In the genomic region with DNA sequence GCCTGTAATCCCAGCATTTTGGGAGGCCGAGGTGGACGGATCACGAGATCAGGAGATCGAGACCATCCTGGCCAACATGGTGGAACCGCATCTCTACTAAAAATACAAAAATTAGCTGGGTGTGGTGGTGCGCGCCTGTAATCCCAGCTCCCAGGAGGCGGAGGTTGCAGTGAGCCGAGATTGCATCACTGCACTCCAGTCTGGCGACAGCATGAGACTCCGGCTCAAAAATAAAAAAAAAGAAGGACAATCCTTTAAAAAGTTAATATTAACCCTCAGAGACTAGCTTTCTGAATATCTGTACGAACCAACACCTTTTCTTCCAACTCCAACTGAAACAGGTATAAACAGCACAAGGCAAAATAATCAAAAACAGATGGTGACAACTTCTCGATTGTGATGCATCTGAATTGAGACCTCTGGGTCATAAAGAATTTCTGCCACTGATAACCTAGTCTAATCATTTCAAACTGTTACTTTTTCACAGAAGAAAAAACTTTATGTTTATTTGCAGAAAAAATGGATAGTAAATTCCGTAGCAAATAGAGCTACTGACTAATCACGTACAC, we compare ENCODE assay signal across 15 cellular contexts. TPM values are rescaled to one million over a fixed set of nuclear protein-coding genes. Genes with fewer than 3 reads are reported as not detected.
A peak's percentile ranks its signal among the peaks of the same experiment; 100 is the strongest.
DNase-seq lines count a peak whose midpoint lies in the region; ATAC-seq and TF ChIP-seq lines count a peak whose summit lies in the region.
"Had no signal": no experiment of that assay in that cellular context is flagged by ENCODE, and none has a peak within 500 bp of the region (broad histone marks: within the 10 kb centered on the region; RNA-seq: fewer than 3 reads in every experiment).

No MANE protein-coding gene starts in this region.

- no peak for TF ChIP-seq POLR2A in sigmoid colon (IDR thresholded peaks at IDR 0.05)

- H3K9me3 Mint-ChIP-seq in Caco-2 (ENCODE audit: unreplicated experiment), result no peaks in the 10 kb centered on the region
- no peaks in the 10 kb centered on the region for H3K9me3 Mint-ChIP-seq in WTC11

- no peak for TF ChIP-seq EP300 in sigmoid colon (IDR thresholded peaks at IDR 0.05)

- H3K27ac Mint-ChIP-seq in Caco-2 (ENCODE audit: unreplicated experiment), result peak overlapping the region; percentile 64
- no peak overlapping the region; the same call in 1 of the 2 replicates for H3K27ac Mint-ChIP-seq in WTC11

- WGBS in sigmoid colon, 2 donors, result 85 to 87% methylated on average over 14 to 15 of the region's 15 CpGs

- no peaks in the 10 kb centered on the region for H3K27me3 ChIP-seq in Caco-2 (replicated peaks; ENCODE audit: control insufficient read depth, insufficient read depth, low read length)
- no peaks in the 10 kb centered on the region for H3K27me3 ChIP-seq in left ventricle myocardium inferior (ENCODE audit: low read depth)
- H3K27me3 ChIP-seq in sigmoid colon, result no peaks in the 10 kb centered on the region
- H3K27me3 ChIP-seq: neutrophil had no signal

- CTCF ChIA-PET in Caco-2 (lab: Charles Lee) (no interaction called here), WTC11 (lab: Charles Lee) (interaction anchor here (2.0 kb wide), 1 partner anchor 77 kb away, joined by 4 read pairs; no protein-coding TSS in a partner anchor)

- no peak overlapping the region for H3K4me3 ChIP-seq in Caco-2 (ENCODE audit: low read depth, low read length)
- H3K4me3 ChIP-seq in left ventricle myocardium inferior, result no peak overlapping the region
- H3K4me3 ChIP-seq in sigmoid colon, result no peak overlapping the region

- H3K4me3 Mint-ChIP-seq in Caco-2 (ENCODE audit: unreplicated experiment), result no peak overlapping the region
- H3K4me3 Mint-ChIP-seq in WTC11, result no peak overlapping the region

- DNase-seq in Caco-2, result no peak
- DNase-seq in WTC11 (ENCODE audit: low spot score), result no peak
- peak; percentile 25 for DNase-seq in left ventricle myocardium inferior
- DNase-seq in sigmoid colon, result no peak
- DNase-seq in mucosa of gallbladder (ENCODE audit: low spot score), result no peak
- no peak for DNase-seq in retina
- DNase-seq: activated CD4-positive, alpha-beta T cell treated with anti-CD3 and anti-CD28 coated beads for 48 hours; activated gamma-delta T cell; GF-D8; Karpas-422; left colon had no signal

- H3K4me1 ChIP-seq in Caco-2 (peaks cover 20% of the 10 kb centered on the region), left ventricle myocardium inferior (peaks cover 20% of the 10 kb centered on the region), sigmoid colon (peaks cover 0 to 73% (median 56%) of the 10 kb centered on the region in 4 donors)

- ATAC-seq in WTC11 (no peak), HG02759 (IDR thresholded peaks at IDR 0.05; ENCODE audit: unreplicated experiment) (no peak), HG02885 (IDR thresholded peaks at IDR 0.05; ENCODE audit: poor library complexity, unreplicated experiment) (no peak)
- ATAC-seq: left colon had no signal

- H3K27me3 Mint-ChIP-seq in Caco-2 (ENCODE audit: insufficient read depth, unreplicated experiment) (no peaks in the 10 kb centered on the region), WTC11 (ENCODE audit: low read depth) (no peaks in the 10 kb centered on the region)

- H3K36me3 ChIP-seq in Caco-2 (ENCODE audit: control insufficient read depth, insufficient read depth, low read length) (no peaks in the 10 kb centered on the region), left ventricle myocardium inferior (no peaks in the 10 kb centered on the region), sigmoid colon (no peaks in the 10 kb centered on the region)

- H3K27ac ChIP-seq in left ventricle myocardium inferior (replicated peaks) (peak overlapping the region; percentile 29), sigmoid colon (peak overlapping the region; percentile 53 to 99 (median 87))
- H3K27ac ChIP-seq: C4-2B, neutrophil had no signal

- H3K9me3 ChIP-seq in Caco-2, result no peaks in the 10 kb centered on the region
- H3K9me3 ChIP-seq in left ventricle myocardium inferior (replicated peaks), result no peaks in the 10 kb centered on the region
- no peaks in the 10 kb centered on the region for H3K9me3 ChIP-seq in sigmoid colon
- H3K9me3 ChIP-seq: neutrophil had no signal

- peaks cover 10% of the 10 kb centered on the region for H3K4me1 Mint-ChIP-seq in Caco-2 (ENCODE audit: low read depth, unreplicated experiment)
- H3K4me1 Mint-ChIP-seq in WTC11, result peaks cover 7% of the 10 kb centered on the region

- TF ChIP-seq CTCF in Caco-2 (IDR thresholded peaks at IDR 0.05; ENCODE audit: insufficient read depth in 1 of 2, low read depth in 1 of 2, low read length in 1 of 2, severe bottlenecking in 1 of 2, unreplicated experiment in 1 of 2) (no peak), WTC11 (IDR thresholded peaks at IDR 0.05) (no peak), left ventricle myocardium inferior (IDR thresholded peaks at IDR 0.05; ENCODE audit: borderline replicate concordance) (no peak), sigmoid colon (IDR thresholded peaks at IDR 0.05) (no peak)

- intact Hi-C loops in Caco-2 (cut with micrococcal nuclease; ENCODE audit: unreplicated experiment) (loop anchor here (2.0 kb wide), 1 partner anchor 28 kb away; no protein-coding TSS in a partner anchor), left ventricle myocardium inferior (cut with micrococcal nuclease) (loop anchor here (5.0 kb wide), 1 partner anchor 78 kb away; no protein-coding TSS in a partner anchor), sigmoid colon (cut with DNase I) (no loop called here)

- peaks cover 40% of the 10 kb centered on the region for H3K36me3 Mint-ChIP-seq in Caco-2 (ENCODE audit: insufficient read depth, unreplicated experiment)
- no peaks in the 10 kb centered on the region for H3K36me3 Mint-ChIP-seq in WTC11

- POLR2A ChIA-PET in Caco-2 (lab: Charles Lee) (interaction anchor here (0.9 kb wide), 1 partner anchor 132 kb away, joined by 5 read pairs; a partner anchor contains a TSS), WTC11 (lab: Charles Lee) (no interaction called here)

- no TSS peak for BruUV-seq in Caco-2 (replicated peaks; lab: Mats Ljungman, UMichigan)

TF ChIP-seq in WTC11, 78 proteins besides CTCF, POLR2A, EP300 and RAD21:
- no peak for TF ChIP-seq ZNF263 (CRISPR knock-in tag; IDR thresholded peaks at IDR 0.05; ENCODE audit: low read depth)
- TF ChIP-seq GABPB1 (CRISPR knock-in tag; IDR thresholded peaks at IDR 0.05), result peak; percentile 44; the same call in 1 of the 2 replicates

RNA-seq across cellular contexts. Expression of a gene that starts 27.8 kb away (rescaled TPM):
- total RNA-seq in Caco-2 (2022) (80.9 and 85.0 TPM in 2 replicates), WTC11 (2021) (21.3 to 24.9 TPM (median 21.5 TPM) in 3 replicates), left ventricle myocardium inferior (102 TPM), sigmoid colon (100 to 1,000 TPM; 159 to 257 (median 196) TPM), mucosa of gallbladder (71.6 TPM)
- polyA plus RNA-seq in sigmoid colon, result 10 to 100 TPM; 16.8 to 20.1 (median 19.5) TPM
